21 cellular contexts compared by ENCODE assay signal in the genomic region with DNA sequence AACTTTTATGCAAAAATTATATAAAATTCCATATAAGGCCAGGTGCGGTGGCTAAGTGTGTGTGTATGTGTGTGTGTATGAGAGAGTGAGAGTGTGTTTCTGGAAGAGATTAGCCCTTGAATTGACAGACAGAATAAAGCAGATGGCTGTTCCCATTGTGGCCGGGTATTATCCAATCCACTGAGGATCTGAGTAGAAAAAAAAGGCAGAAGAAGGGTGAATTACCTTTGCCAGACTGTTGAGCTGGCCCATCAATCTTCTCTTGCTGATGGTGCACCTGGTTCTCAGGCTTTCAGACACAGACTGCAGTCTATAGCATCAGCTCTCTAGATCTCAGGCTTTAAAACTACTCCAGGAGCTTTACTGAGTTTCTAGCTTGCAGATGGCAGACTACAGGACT.
DNase-seq lines count a peak whose midpoint lies in the region; ATAC-seq and TF ChIP-seq lines count a peak whose summit lies in the region.
"Had no signal": no experiment of that assay in that cellular context is flagged by ENCODE, and none has a peak within 500 bp of the region (broad histone marks: within the 10 kb centered on the region; RNA-seq: fewer than 3 reads in every experiment).

No MANE protein-coding gene starts in this region.

- no peaks in the 10 kb centered on the region for H3K9me3 ChIP-seq in tibial artery
- H3K9me3 ChIP-seq: Peyer's patch had no signal

- H3K4me1 ChIP-seq in tibial artery = no peaks in the 10 kb centered on the region
- H3K4me1 ChIP-seq: Peyer's patch had no signal

- TF ChIP-seq CTCF in tibial artery (IDR thresholded peaks at IDR 0.05) = no peak

- ATAC-seq in HG03039 (IDR thresholded peaks at IDR 0.05; ENCODE audit: unreplicated experiment) = no peak
- ATAC-seq: SK-N-SH treated with all-trans-retinoic acid at 6 μM for 48 hours, T-helper 17 cell had no signal

- H3K27me3 ChIP-seq in tibial artery = no peaks in the 10 kb centered on the region
- H3K27me3 ChIP-seq: Peyer's patch had no signal

- intact Hi-C loops in tibial artery (cut with DNase I; ENCODE audit: low total_unique reads) = no loop called here

- no peak overlapping the region for H3K4me3 ChIP-seq in tibial artery
- H3K4me3 ChIP-seq: Peyer's patch had no signal

- no peaks in the 10 kb centered on the region for H3K36me3 ChIP-seq in tibial artery
- H3K36me3 ChIP-seq: Peyer's patch had no signal

- no peak overlapping the region for H3K27ac ChIP-seq in tibial artery
- H3K27ac ChIP-seq: Peyer's patch had no signal

- DNase-seq in NCI-H2227 (lab: John Stamatoyannopoulos, UW; ENCODE audit: unreplicated experiment) (peak; percentile 1), NCI-H2227 treated with DMSO at 0.1 percent for 48 hours (lab: John Stamatoyannopoulos, UW) (no peak), NCI-H2171 treated with DMSO at 0.1 percent for 48 hours (lab: John Stamatoyannopoulos, UW) (peak; percentile 94), NCI-H82 treated with DMSO at 0.1 percent for 48 hours (lab: John Stamatoyannopoulos, UW; ENCODE audit: unreplicated experiment) (peak; percentile 95), tibial artery (no peak)
- DNase-seq in effector CD4-positive, alpha-beta T cell = no peak
- DNase-seq: 8988T, ACHN, Calu3, KBM-7, MV-4-11, NCI-H1105, NCI-H2029 treated with DMSO at 0.1 percent for 48 hours, NCI-H446 treated with DMSO at 0.1 percent for 48 hours, NCI-H748 treated with DMSO at 0.1 percent for 48 hours, OCI-M1, Peyer's patch, SHP77 treated with DMSO at 0.1 percent for 48 hours, T-helper 17 cell had no signal

Comparison
In these comparisons a context has a peak if more than half of its experiments do, and no peak if none do; other contexts are left out.
1. DNase-seq: peak in NCI-H2227 (single experiment), NCI-H2171 treated with DMSO at 0.1 percent for 48 hours (single experiment) and NCI-H82 treated with DMSO at 0.1 percent for 48 hours (single experiment); none in NCI-H2227 treated with DMSO at 0.1 percent for 48 hours (single experiment), tibial artery (0 of 2) and effector CD4-positive, alpha-beta T cell (single experiment).